In genomic region chr11:15700456-15700855, GRCh38 we compare ENCODE assay signal across 35 cellular contexts.
"Had no signal": no experiment of that assay in that cellular context is flagged by ENCODE, and none has a peak within 500 bp of the region (broad histone marks: within the 10 kb centered on the region; RNA-seq: fewer than 3 reads in every experiment).

No MANE protein-coding gene starts in this region.

- H3K4me3 ChIP-seq: MG63 had no signal

- H3K27me3 ChIP-seq: MG63 had no signal

- DNase-seq: Karpas-422, Kasumi-1, KG1, MG63, MV-4-11, NCI-H1048, NCI-H1092, NCI-H1092 treated with DMSO at 0.1 percent for 48 hours, NCI-H1105, NCI-H1105 treated with DMSO at 0.1 percent for 48 hours, NCI-H1417, NCI-H1417 treated with DMSO at 0.1 percent for 48 hours, NCI-H1436, NCI-H1436 treated with DMSO at 0.1 percent for 48 hours, NCI-H146, NCI-H1694, NCI-H1694 treated with DMSO at 0.1 percent for 48 hours, NCI-H187, NCI-H187 treated with DMSO at 0.1 percent for 48 hours, NCI-H1930, NCI-H2029, NCI-H2081, NCI-H2081 treated with DMSO at 0.1 percent for 48 hours, NCI-H2107, NCI-H2171, NCI-H2171 treated with DMSO at 0.1 percent for 48 hours, NCI-H2227 treated with DMSO at 0.1 percent for 48 hours, NCI-H226, NCI-H345, NCI-H446, NCI-H446 treated with DMSO at 0.1 percent for 48 hours, NCI-H510A, NCI-H510A treated with DMSO at 0.1 percent for 48 hours, NCI-H524 had no signal

- H3K27ac ChIP-seq: KMS-11 had no signal

- H3K4me2 ChIP-seq: KMS-11 had no signal

- H3K9me3 ChIP-seq: MG63 had no signal

- H3K9ac ChIP-seq: KMS-11 had no signal

- H3K36me3 ChIP-seq: MG63 had no signal
